In the genomic region with DNA sequence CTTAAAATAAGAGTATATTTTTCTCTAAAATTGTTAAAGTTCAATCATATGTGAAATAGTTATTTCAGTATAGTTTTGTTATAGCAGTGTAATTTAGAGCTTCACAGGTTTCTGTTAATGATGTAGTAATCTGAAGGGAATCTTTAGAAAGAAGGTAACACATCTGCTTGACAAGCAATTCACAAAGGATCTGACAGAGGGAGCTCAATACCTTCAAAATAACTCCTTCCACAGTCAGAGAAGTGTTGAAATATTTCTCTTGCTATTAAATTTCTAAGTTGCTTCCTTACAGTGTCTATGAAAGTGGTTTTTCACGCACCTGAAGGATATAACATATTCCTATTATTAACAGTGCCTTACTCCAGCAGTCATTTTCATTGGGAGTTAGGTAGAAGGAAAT, we compare ENCODE assay signal across 15 cellular contexts. TPM values are rescaled to one million over a fixed set of nuclear protein-coding genes. Genes with fewer than 3 reads are reported as not detected.
DNase-seq lines count a peak whose midpoint lies in the region; ATAC-seq and TF ChIP-seq lines count a peak whose summit lies in the region.
"Had no signal": no experiment of that assay in that cellular context is flagged by ENCODE, and none has a peak within 500 bp of the region (broad histone marks: within the 10 kb centered on the region; RNA-seq: fewer than 3 reads in every experiment).

No MANE protein-coding gene starts in this region.

- ATAC-seq in HG02610 (IDR thresholded peaks at IDR 0.05; ENCODE audit: unreplicated experiment), result no peak
- ATAC-seq: Right ventricle myocardium inferior; stimulated activated naive CD8-positive, alpha-beta T cell treated with anti-CD3 and anti-CD28 coated beads, Interleukin-15, amount 100 ng/mL, for 72 hours had no signal

- H4K20me1 ChIP-seq in osteoblast (ENCODE audit: insufficient read depth, low read length), result no peaks in the 10 kb centered on the region

- no peaks in the 10 kb centered on the region for H3K4me1 ChIP-seq in osteoblast (ENCODE audit: insufficient read depth, low read length)

- H3K4me2 ChIP-seq in osteoblast (ENCODE audit: insufficient read depth, low read length), result no peak overlapping the region

- TF ChIP-seq CTCF in osteoblast (IDR thresholded peaks at IDR 0.05; ENCODE audit: extremely low read depth, low read depth, low read length), result peak; percentile 30

- H3K27ac ChIP-seq in osteoblast (ENCODE audit: low read depth, low read length), result no peak overlapping the region

- no peaks in the 10 kb centered on the region for H3K9me3 ChIP-seq in osteoblast (ENCODE audit: low read depth, low read length)

- no peak overlapping the region for H3K4me3 ChIP-seq in osteoblast (ENCODE audit: insufficient read depth, low read length)

- in situ Hi-C loops in G401 (cut with HindIII; ENCODE audit: low sequenced_read_pairs), result no loop called here

- H2AFZ ChIP-seq in osteoblast (ENCODE audit: low read length), result no peak overlapping the region

- H3K36me3 ChIP-seq in osteoblast (ENCODE audit: insufficient read depth, low read length), result peaks cover 36% of the 10 kb centered on the region

- no peaks in the 10 kb centered on the region for H3K79me2 ChIP-seq in osteoblast (ENCODE audit: insufficient read depth, low read length)

- H3K27me3 ChIP-seq in osteoblast (ENCODE audit: insufficient read depth, low read length), result no peaks in the 10 kb centered on the region

- DNase-seq in DMS 273 (lab: John Stamatoyannopoulos, UW; ENCODE audit: unreplicated experiment) (peak; percentile 10), DMS 273 treated with DMSO at 0.1 percent for 48 hours (lab: John Stamatoyannopoulos, UW) (no peak), MV-4-11 (lab: John Stamatoyannopoulos, UW) (peak; percentile 35), cerebellar cortex (ENCODE audit: low spot score) (peak; percentile 13), osteoblast (ENCODE audit: insufficient read length, low spot score, missing footprints) (no peak), G401 (ENCODE audit: low spot score) (no peak), anterior cingulate cortex (lab: John Stamatoyannopoulos, UW) (no peak)
- DNase-seq: 8988T; activated CD4-positive, alpha-beta T cell treated with anti-CD3 and anti-CD28 coated beads for 4 hours; activated naive CD4-positive, alpha-beta T cell treated with anti-CD3 and anti-CD28 coated beads, Interleukin-2, amount 10 ng/mL, durations not matched to agents 7 days and 5 days; nucleus accumbens; stimulated activated CD4-positive, alpha-beta T cell treated with anti-CD3 and anti-CD28 coated beads, Interleukin-1b, Interleukin-23, amount 100 ng/mL, for 48 hours; stimulated activated naive CD8-positive, alpha-beta T cell treated with anti-CD3 and anti-CD28 coated beads, Interleukin-15, amount 100 ng/mL, for 72 hours had no signal

RNA-seq across cellular contexts. Expression of a gene that starts 44.9 kb away (rescaled TPM):
- 114 and 119 TPM in 2 replicates for total RNA-seq in osteoblast
- 29.8 and 36.2 TPM in 2 replicates for total RNA-seq in G401 (2014; rRNA removed; shearing (Covaris generic))

RNA-seq across cellular contexts. Expression of a gene that starts 58.4 kb away (rescaled TPM):
- 28.6 and 30.4 TPM in 2 replicates for total RNA-seq in osteoblast
- total RNA-seq in G401 (2014; rRNA removed; shearing (Covaris generic)), result 7.6 and 16.5 TPM in 2 replicates

Comparison
In these comparisons a context has a peak if more than half of its experiments do, and no peak if none do; other contexts are left out.
1. DNase-seq: peak in DMS 273 (single experiment), MV-4-11 (single experiment) and cerebellar cortex (single experiment); none in DMS 273 treated with DMSO at 0.1 percent for 48 hours (single experiment), osteoblast (single experiment), G401 (single experiment) and anterior cingulate cortex (0 of 58).